8 cellular contexts compared by ENCODE assay signal in genomic region chr15:40274350-40275274, GRCh38. TPM values are rescaled to one million over a fixed set of nuclear protein-coding genes. Genes with fewer than 3 reads are reported as not detected.
DNase-seq lines count a peak whose midpoint lies in the region; ATAC-seq lines count a peak whose summit lies in the region.

No MANE protein-coding gene starts in this region.

- ATAC-seq in HG03354 (IDR thresholded peaks at IDR 0.05; ENCODE audit: poor library complexity, severe bottlenecking, unreplicated experiment) (peak; percentile 56), HG03521 (IDR thresholded peaks at IDR 0.05; ENCODE audit: unreplicated experiment) (no peak)

- peaks cover 16 to 58% of the 10 kb centered on the region in 2 experiments for H3K27me3 ChIP-seq in mesenchymal stem cell (ENCODE audit: control insufficient read depth in 1 of 2, insufficient read depth in 1 of 2, low read length in 2 of 2)

- no peak overlapping the region for H2BK15ac ChIP-seq in mesenchymal stem cell (ENCODE audit: low read depth, poor library complexity, severe bottlenecking)

- H4K8ac ChIP-seq in mesenchymal stem cell (ENCODE audit: low read length): peak overlapping the region; percentile 33

- H2AFZ ChIP-seq in mesenchymal stem cell (ENCODE audit: low read depth, low read length): no peak overlapping the region

- no peaks in the 10 kb centered on the region for H3K9me3 ChIP-seq in mesenchymal stem cell (ENCODE audit: control insufficient read depth, low read length)

- H2BK5ac ChIP-seq in mesenchymal stem cell (ENCODE audit: low read depth, low read length, poor library complexity, severe bottlenecking): no peak overlapping the region

- no peak overlapping the region for H3K18ac ChIP-seq in mesenchymal stem cell (ENCODE audit: low read depth in 1 of 2, low read length in 2 of 2)

- no peak overlapping the region for H3K14ac ChIP-seq in mesenchymal stem cell (ENCODE audit: low read length in 2 of 2)

- no peak overlapping the region for H2BK120ac ChIP-seq in mesenchymal stem cell (ENCODE audit: low read depth, low read length)

- H4K91ac ChIP-seq in mesenchymal stem cell (ENCODE audit: low read length): no peak overlapping the region

- no peak overlapping the region for H3K27ac ChIP-seq in mesenchymal stem cell (ENCODE audit: low read length, poor library complexity, severe bottlenecking)

- no peak overlapping the region for H2BK12ac ChIP-seq in mesenchymal stem cell (ENCODE audit: low read length in 2 of 2)

- DNase-seq in COLO829 (ENCODE audit: low spot score) (peak; percentile 37), NK-92 (lab: John Stamatoyannopoulos, UW; ENCODE audit: unreplicated experiment) (peak; percentile 19), ecto neural progenitor cell (ENCODE audit: low spot score) (peak; percentile 90), mesenchymal stem cell (peak; percentile 79)
- DNase-seq in activated CD8-positive, alpha-beta memory T cell treated with anti-CD3 and anti-CD28 coated beads for 1 hour (ENCODE audit: extremely low read depth in 1 of 2, low read depth in 1 of 2): peak; percentile 71 to 83
- peak; percentile 66 to 75 for DNase-seq in stimulated activated CD8-positive, alpha-beta memory T cell treated with anti-CD3 and anti-CD28 coated beads, Interleukin-15, amount 100 ng/mL, for 4 hours (ENCODE audit: low read depth in 2 of 2)

- H3K23ac ChIP-seq in mesenchymal stem cell (ENCODE audit: low read length in 2 of 2): no peak overlapping the region

- WGBS in mesenchymal stem cell: 55% methylated on average over 26 of the region's 26 CpGs

- H3K79me1 ChIP-seq in mesenchymal stem cell (replicated peaks; ENCODE audit: low read length, poor library complexity, severe bottlenecking): no peaks in the 10 kb centered on the region

- H3K9ac ChIP-seq in mesenchymal stem cell (ENCODE audit: low read length): no peak overlapping the region

- H3K4ac ChIP-seq in mesenchymal stem cell (ENCODE audit: low read depth in 1 of 2, low read length in 2 of 2): peak overlapping the region in 1 of 2 experiments; percentile 46

- H3K4me1 ChIP-seq in mesenchymal stem cell (ENCODE audit: control insufficient read depth, insufficient read depth, low read depth, low read length): peaks cover 15% of the 10 kb centered on the region

- no peak overlapping the region for H3K4me2 ChIP-seq in mesenchymal stem cell (ENCODE audit: low read length, poor library complexity, severe bottlenecking)

- no peak overlapping the region for H2AK5ac ChIP-seq in mesenchymal stem cell (ENCODE audit: low read length, severe bottlenecking)

- H3K4me3 ChIP-seq in mesenchymal stem cell (ENCODE audit: insufficient read depth in 1 of 2, low read depth in 1 of 2, low read length in 2 of 2): no peak overlapping the region

- H3K36me3 ChIP-seq in mesenchymal stem cell (ENCODE audit: control insufficient read depth in 1 of 2, insufficient read depth in 2 of 2, low read depth in 1 of 2, low read length in 2 of 2): peaks cover 0 to 6% of the 10 kb centered on the region in 2 experiments

RNA-seq across cellular contexts. Expression of gene ANKRD63, which starts 8.3 kb away (rescaled TPM):
- polyA plus RNA-seq in mesenchymal stem cell (2013, experiment 1 of 2): not detected
- polyA plus RNA-seq in mesenchymal stem cell (2013, experiment 2 of 2): not detected

RNA-seq across cellular contexts. Expression of gene PLCB2, which starts 33.1 kb away (rescaled TPM):
- polyA plus RNA-seq in mesenchymal stem cell (2013, experiment 1 of 2): 14.0 TPM
- 13.9 TPM for polyA plus RNA-seq in mesenchymal stem cell (2013, experiment 2 of 2)

RNA-seq across cellular contexts. Expression of gene PAK6, which starts 35.7 kb away (rescaled TPM):
- polyA plus RNA-seq in mesenchymal stem cell (2013, experiment 1 of 2): 0.18 TPM
- 0.10 TPM for polyA plus RNA-seq in mesenchymal stem cell (2013, experiment 2 of 2)

RNA-seq across cellular contexts. Expression of gene INAFM2, which starts 48.9 kb away (rescaled TPM):
- 75.5 TPM for polyA plus RNA-seq in mesenchymal stem cell (2013, experiment 1 of 2)
- 80.9 TPM for polyA plus RNA-seq in mesenchymal stem cell (2013, experiment 2 of 2)

Comparison
In these comparisons a context has a peak if more than half of its experiments do, and no peak if none do; other contexts are left out.
1. DNase-seq: peak in every context shown above with its lines; median percentile 90 in ecto neural progenitor cell; 79 in mesenchymal stem cell; 77 in activated CD8-positive, alpha-beta memory T cell treated with anti-CD3 and anti-CD28 coated beads for 1 hour; 70 in stimulated activated CD8-positive, alpha-beta memory T cell treated with anti-CD3 and anti-CD28 coated beads, Interleukin-15, amount 100 ng/mL, for 4 hours; 37 in COLO829; 19 in NK-92.